Comparison of ENCODE assay signal across 9 cellular contexts in the genomic region with DNA sequence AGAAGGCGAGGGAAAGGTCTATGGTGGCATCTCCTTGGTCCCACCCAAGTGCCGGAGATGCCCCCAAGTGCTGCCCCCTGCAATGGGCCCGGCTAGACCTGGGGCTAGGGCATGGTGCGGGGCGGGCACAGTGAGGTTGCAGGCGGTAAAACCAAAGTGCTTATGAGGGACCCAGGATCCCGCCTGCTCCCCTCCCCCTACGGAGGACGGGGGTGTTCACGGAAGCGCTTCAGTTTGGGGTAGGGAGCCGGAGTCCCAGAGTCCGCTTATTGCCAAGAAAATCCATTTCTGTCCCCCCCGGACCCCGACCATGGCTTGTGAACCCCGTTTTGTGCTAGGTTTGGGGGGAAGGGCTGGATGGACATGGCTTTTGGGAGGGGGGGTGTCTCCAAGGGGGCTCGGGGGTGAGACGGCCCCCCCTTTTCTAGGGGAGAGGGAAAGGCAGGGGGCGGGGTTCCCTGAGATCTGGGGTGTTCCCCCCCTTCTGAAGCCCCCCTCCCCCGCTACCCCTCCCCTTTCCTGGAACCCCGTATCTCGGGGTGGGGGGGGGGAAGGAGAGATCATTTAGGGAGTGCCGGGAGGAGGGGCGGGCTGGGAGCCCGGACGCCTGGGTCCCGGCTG. TPM values are rescaled to one million over a fixed set of nuclear protein-coding genes. Genes with fewer than 3 reads are reported as not detected.
DNase-seq lines count a peak whose midpoint lies in the region; ATAC-seq and TF ChIP-seq lines count a peak whose summit lies in the region.
"Had no signal": no experiment of that assay in that cellular context is flagged by ENCODE, and none has a peak within 500 bp of the region (broad histone marks: within the 10 kb centered on the region; RNA-seq: fewer than 3 reads in every experiment).

No MANE protein-coding gene starts in this region.

- DNase-seq in HFFc6 (no peak), ascending aorta (ENCODE audit: low spot score in 2 of 2) (no peak), immature natural killer cell (peak in 1 of 3 donors; percentile 14), stomach (no peak), foreskin keratinocyte (no peak), GM10266 (ENCODE audit: extremely low spot score) (no peak)
- DNase-seq in stimulated activated CD8-positive, alpha-beta memory T cell treated with anti-CD3 and anti-CD28 coated beads, Interleukin-4, amount 100 ng/mL, for 48 hours: no peak
- DNase-seq: T-helper 9 cell had no signal

- 31 to 41% (median 34%) methylated on average over 20 to 27 of the region's 27 CpGs for WGBS in stomach, 5 donors

- TF ChIP-seq POLR2A in stomach (IDR thresholded peaks at IDR 0.05): no peak

- H3K36me3 Mint-ChIP-seq in HFFc6 (ENCODE audit: low read depth) (no peaks in the 10 kb centered on the region), immature natural killer cell (no peaks in the 10 kb centered on the region)

- peak overlapping the region; percentile 43 to 65 for H3K4me3 ChIP-seq in ascending aorta
- peak overlapping the region; percentile 34 to 43 (median 42) for H3K4me3 ChIP-seq in stomach

- H3K36me3 ChIP-seq in ascending aorta (peaks cover 0 to 1% of the 10 kb centered on the region in 2 donors), stomach (peaks cover 0 to 3% (median 0%) of the 10 kb centered on the region in 4 donors)

- no peaks in the 10 kb centered on the region for H3K27me3 ChIP-seq in ascending aorta
- H3K27me3 ChIP-seq in stomach: peaks cover 0 to 6% (median 0%) of the 10 kb centered on the region in 3 donors
- H3K27me3 ChIP-seq in foreskin keratinocyte: no peaks in the 10 kb centered on the region

- H3K9me3 Mint-ChIP-seq in HFFc6 (no peaks in the 10 kb centered on the region), immature natural killer cell (no peaks in the 10 kb centered on the region)

- H3K27me3 Mint-ChIP-seq in HFFc6 (ENCODE audit: insufficient read depth) (no peaks in the 10 kb centered on the region; the same call in 1 of the 2 replicates), immature natural killer cell (ENCODE audit: low read depth in 3 of 3) (peaks cover 0 to 7% (median 5%) of the 10 kb centered on the region in 3 donors)

- TF ChIP-seq CTCF in HFFc6 (IDR thresholded peaks at IDR 0.05): no peak
- TF ChIP-seq CTCF in ascending aorta (IDR thresholded peaks at IDR 0.05): no peak
- no peak for TF ChIP-seq CTCF in stomach (IDR thresholded peaks at IDR 0.05)
- TF ChIP-seq CTCF in foreskin keratinocyte (conservative IDR thresholded peaks at IDR 0.05): no peak
- no peak for TF ChIP-seq CTCF in GM10266 (IDR thresholded peaks at IDR 0.05; ENCODE audit: control insufficient read depth, insufficient read depth, low read depth, missing control alignments)

- H3K27ac ChIP-seq in ascending aorta: peak overlapping the region; percentile 39 to 60
- H3K27ac ChIP-seq in stomach: peak overlapping the region in 4 of 5 donors; percentile 41 to 76 (median 71)
- H3K27ac ChIP-seq in foreskin keratinocyte: no peak overlapping the region

- no peak for TF ChIP-seq EP300 in stomach (IDR thresholded peaks at IDR 0.05)

- H3K4me3 Mint-ChIP-seq in HFFc6 (peak overlapping the region; percentile 79), immature natural killer cell (peak overlapping the region; percentile 8 to 85 (median 70))

- no peaks in the 10 kb centered on the region for H3K9me3 ChIP-seq in ascending aorta
- no peaks in the 10 kb centered on the region for H3K9me3 ChIP-seq in stomach

- H3K4me1 Mint-ChIP-seq in HFFc6 (ENCODE audit: low read depth) (peaks cover 55% of the 10 kb centered on the region), immature natural killer cell (peaks cover 12 to 18% of the 10 kb centered on the region in 2 donors)

- peaks cover 4 to 22% of the 10 kb centered on the region in 2 donors for H3K4me1 ChIP-seq in ascending aorta
- peaks cover 29 to 64% (median 50%) of the 10 kb centered on the region in 4 donors for H3K4me1 ChIP-seq in stomach
- H3K4me1 ChIP-seq in foreskin keratinocyte: peaks cover 19% of the 10 kb centered on the region

- no peak for ATAC-seq in foreskin keratinocyte
- no peak for ATAC-seq in GM21723 (IDR thresholded peaks at IDR 0.05; ENCODE audit: unreplicated experiment)

- intact Hi-C loops in ascending aorta (cut with DNase I) (loop anchor here (1.0 to 10.0 kb wide), 4 partner anchors 10 to 115 kb away; no protein-coding TSS in a partner anchor), stomach (cut with DNase I; ENCODE audit: low total_unique reads) (loop anchor here (10.0 kb wide), 2 partner anchors 75 to 145 kb away; no protein-coding TSS in a partner anchor)

- H3K27ac Mint-ChIP-seq in HFFc6 (0 out of 2 replicates have a peak overlapping the region, but pooled peaks have one; percentile 35), immature natural killer cell (peak overlapping the region in 1 of 6 donors; percentile 78)

RNA-seq across cellular contexts. Expression of gene GPR84, which starts 5.4 kb away (rescaled TPM):
- total RNA-seq in HFFc6 (2021; fragmentation: NEBNext Ultra II Directional; extraction: Animal tissue kit (Norgen Biotek cat#: 25700)): not detected
- total RNA-seq in ascending aorta (not detected), stomach (not detected), foreskin keratinocyte (0.07 and 0.10 TPM in 2 replicates)
- polyA plus RNA-seq in immature natural killer cell (not detected), stomach (1 to 10 TPM in 1 of 3 donors, under 1 TPM in 2; 0.46 to 1.4 (median 0.50) TPM), foreskin keratinocyte (0.07 TPM in 2 replicates)

RNA-seq across cellular contexts. Expression of gene ZNF385A, which starts 14.8 kb away (rescaled TPM):
- total RNA-seq in HFFc6 (2021; fragmentation: NEBNext Ultra II Directional; extraction: Animal tissue kit (Norgen Biotek cat#: 25700)): 1 to 10 TPM; 4.0 to 7.4 (median 6.1) TPM
- 53.2 TPM for total RNA-seq in ascending aorta
- 1 to 10 TPM; 1.8 to 2.7 (median 2.2) TPM for polyA plus RNA-seq in immature natural killer cell
- total RNA-seq in stomach: 10 to 100 TPM in 1 of 5 donors, 1 to 10 TPM in 4; 1.2 to 35.7 (median 2.6) TPM
- polyA plus RNA-seq in stomach: 10 to 100 TPM; 16.9 to 35.1 (median 17.6) TPM
- 29.8 and 31.9 TPM in 2 replicates for total RNA-seq in foreskin keratinocyte
- 77.1 and 81.3 TPM in 2 replicates for polyA plus RNA-seq in foreskin keratinocyte

RNA-seq across cellular contexts. Expression of gene COPZ1, which starts 44.8 kb away (rescaled TPM):
- total RNA-seq in HFFc6 (2021; fragmentation: NEBNext Ultra II Directional; extraction: Animal tissue kit (Norgen Biotek cat#: 25700)): 100 to 1,000 TPM; 178 to 225 (median 200) TPM
- 60.3 TPM for total RNA-seq in ascending aorta
- 100 to 1,000 TPM; 202 to 341 (median 202) TPM for polyA plus RNA-seq in immature natural killer cell
- 10 to 100 TPM; 14.6 to 91.6 (median 42.4) TPM for total RNA-seq in stomach
- polyA plus RNA-seq in stomach: 100 to 1,000 TPM in 2 of 3 donors, 10 to 100 TPM in 1; 92.4 to 133 (median 108) TPM
- total RNA-seq in foreskin keratinocyte: 116 and 134 TPM in 2 replicates
- 140 and 149 TPM in 2 replicates for polyA plus RNA-seq in foreskin keratinocyte

RNA-seq across cellular contexts. Expression of gene ITGA5, which starts 49.4 kb away (rescaled TPM):
- 100 to 1,000 TPM; 261 to 355 (median 329) TPM for total RNA-seq in HFFc6 (2021; fragmentation: NEBNext Ultra II Directional; extraction: Animal tissue kit (Norgen Biotek cat#: 25700))
- total RNA-seq in ascending aorta: 973 TPM
- polyA plus RNA-seq in immature natural killer cell: 100 to 1,000 TPM in 1 of 3 donors, 10 to 100 TPM in 2; 26.2 to 119 (median 65.5) TPM
- total RNA-seq in stomach: 100 to 1,000 TPM in 2 of 5 donors, 10 to 100 TPM in 3; 53.7 to 182 (median 88.8) TPM
- polyA plus RNA-seq in stomach: 100 to 1,000 TPM in 1 of 3 donors, 10 to 100 TPM in 2; 29.3 to 102 (median 33.2) TPM
- total RNA-seq in foreskin keratinocyte: 111 and 175 TPM in 2 replicates
- polyA plus RNA-seq in foreskin keratinocyte: 77.3 and 104 TPM in 2 replicates
